Comparison of ENCODE assay signal across 8 cellular contexts in genomic region chr17:43389022-43389947, GRCh38. TPM values are rescaled to one million over a fixed set of nuclear protein-coding genes. Genes with fewer than 3 reads are reported as not detected.
DNase-seq lines count a peak whose midpoint lies in the region; ATAC-seq and TF ChIP-seq lines count a peak whose summit lies in the region.

No MANE protein-coding gene starts in this region.

- H3K4me3 ChIP-seq in DND-41 (ENCODE audit: low read depth in 1 of 2, low read length in 2 of 2): peak overlapping the region; percentile 49 to 71
- H3K4me3 ChIP-seq in mammary epithelial cell (replicated peaks in 1 of 3; ENCODE audit: insufficient read depth in 1 of 3, low read depth in 2 of 3, low read length in 3 of 3): peak overlapping the region; percentile 43 to 71 (median 58)

- H3K4me1 Mint-ChIP-seq in WTC11: peaks cover 12% of the 10 kb centered on the region

- H3K27ac ChIP-seq in DND-41 (ENCODE audit: low read length) (peak overlapping the region; percentile 91), mammary epithelial cell (ENCODE audit: insufficient read depth, low read depth, low read length) (peak overlapping the region; percentile 93)

- H3K4me1 ChIP-seq in DND-41 (ENCODE audit: insufficient read depth, low read length) (peaks cover 34% of the 10 kb centered on the region), mammary epithelial cell (ENCODE audit: insufficient read depth, low read length) (peaks cover 22% of the 10 kb centered on the region)

- CTCF ChIA-PET in WTC11 (lab: Charles Lee): interaction anchor here (0.8 to 2.4 kb wide), 10 partner anchors 9 to 104 kb away, joined by 3 to 34 read pairs (median 4); partner anchors contain the start of genes ARL4D and DHX8
- CTCF ChIA-PET in mammary epithelial cell (lab: Charles Lee; ENCODE audit: low non-redundant PET): no interaction called here

- TSS peak; percentile 50 for BruUV-seq in mammary epithelial cell (replicated peaks; lab: Mats Ljungman, UMichigan)

- no peaks in the 10 kb centered on the region for H4K20me1 ChIP-seq in DND-41 (ENCODE audit: insufficient read depth, low read length)
- no peaks in the 10 kb centered on the region for H4K20me1 ChIP-seq in mammary epithelial cell (ENCODE audit: insufficient read depth, low read length)

- H3K9ac ChIP-seq in DND-41 (ENCODE audit: low read depth, low read length) (peak overlapping the region; percentile 76), mammary epithelial cell (ENCODE audit: insufficient read depth, low read length) (peak overlapping the region; percentile 76)

- dilution Hi-C loops in mammary epithelial cell (cut with HindIII; ENCODE audit: low sequenced_read_pairs): loop anchor here (5.0 kb wide), 1 partner anchor 37 kb away; no protein-coding TSS in a partner anchor

- H2AFZ ChIP-seq in DND-41 (ENCODE audit: low read depth, low read length) (peak overlapping the region; percentile 74), mammary epithelial cell (ENCODE audit: low read depth, low read length) (peak overlapping the region; percentile 96)

- TF ChIP-seq CTCF in DND-41 (IDR thresholded peaks at IDR 0.05; ENCODE audit: borderline replicate concordance, extremely low read depth, low read length, poor library complexity, severe bottlenecking): peak; percentile 95
- TF ChIP-seq CTCF in WTC11 (IDR thresholded peaks at IDR 0.05): peak; percentile 50
- peak; percentile 85 to 98 for TF ChIP-seq CTCF in mammary epithelial cell (conservative IDR thresholded peaks at IDR 0.05 in 1 of 2, IDR thresholded peaks at IDR 0.05 in 1 of 2; ENCODE audit: extremely low read depth in 1 of 2, insufficient read depth in 1 of 2, low read depth in 1 of 2, low read length in 2 of 2)

- no peaks in the 10 kb centered on the region for H3K9me3 ChIP-seq in DND-41 (ENCODE audit: insufficient read depth, low read length, severe bottlenecking)
- H3K9me3 ChIP-seq in mammary epithelial cell (replicated peaks; ENCODE audit: insufficient read depth, low read length): no peaks in the 10 kb centered on the region

- H3K36me3 ChIP-seq in DND-41 (ENCODE audit: insufficient read depth, low read length) (no peaks in the 10 kb centered on the region), mammary epithelial cell (ENCODE audit: insufficient read depth, low read length) (no peaks in the 10 kb centered on the region)

- 5% methylated on average over 31 of the region's 35 CpGs for WGBS in mammary epithelial cell (ENCODE audit: low coverage, missing lambda C conversion rate)

- POLR2A ChIA-PET in WTC11 (lab: Charles Lee): interaction anchor here (1.2 to 1.9 kb wide), 5 partner anchors 10 to 95 kb away, joined by 5 to 43 read pairs (median 7); partner anchors contain the start of genes ARL4D and DHX8

- H3K4me2 ChIP-seq in DND-41 (ENCODE audit: insufficient read depth, low read length) (peak overlapping the region; percentile 81), mammary epithelial cell (ENCODE audit: insufficient read depth, low read depth, low read length) (peak overlapping the region; percentile 94)

- DNase-seq in DND-41: peak; percentile 82
- peak; percentile 56 for DNase-seq in NCI-H2196 (lab: John Stamatoyannopoulos, UW; ENCODE audit: unreplicated experiment)
- DNase-seq in WTC11 (ENCODE audit: low spot score): peak; percentile 73
- peak; percentile 72 for DNase-seq in mammary epithelial cell
- peak; percentile 80 for DNase-seq in iris pigment epithelial cell (ENCODE audit: low read depth)
- DNase-seq in stimulated activated CD4-positive, alpha-beta T cell treated with anti-CD3 and anti-CD28 coated beads, Interleukin-12 subunit alpha, Interleukin-12 subunit beta, amount 100 ng/mL, for 24 hours (ENCODE audit: low read depth in 2 of 2): peak; percentile 53 to 70

- peaks cover 14% of the 10 kb centered on the region; the same call in 1 of the 2 replicates for H3K79me2 ChIP-seq in DND-41 (ENCODE audit: insufficient read depth, low read length)
- no peaks in the 10 kb centered on the region for H3K79me2 ChIP-seq in mammary epithelial cell (ENCODE audit: insufficient read depth, low read length)

- H3K9me3 Mint-ChIP-seq in WTC11: no peaks in the 10 kb centered on the region

- peak overlapping the region; percentile 87 for H3K4me3 Mint-ChIP-seq in WTC11

- H3K36me3 Mint-ChIP-seq in WTC11: no peaks in the 10 kb centered on the region

- ATAC-seq in DND-41 (ENCODE audit: insufficient read depth, low read depth): peak; percentile 74
- ATAC-seq in HG02852 (IDR thresholded peaks at IDR 0.05; ENCODE audit: unreplicated experiment): peak; percentile 36
- ATAC-seq in WTC11: peak; percentile 41
- no peak for ATAC-seq in HG03159 (IDR thresholded peaks at IDR 0.05; ENCODE audit: unreplicated experiment)

- H3K27me3 ChIP-seq in DND-41 (ENCODE audit: insufficient read depth, low read length, poor library complexity) (no peaks in the 10 kb centered on the region), mammary epithelial cell (ENCODE audit: insufficient read depth, low read length) (no peaks in the 10 kb centered on the region)

- in situ Hi-C loops in mammary epithelial cell (cut with MboI; ENCODE audit: low sequenced_read_pairs in 2 of 2): loop anchor here in 1 of 2 donors (5.0 kb wide), 1 partner anchor 93 kb away; the partner anchor contains the start of gene DHX8

- peaks cover 2% of the 10 kb centered on the region; the same call in 1 of the 2 replicates for H3K27me3 Mint-ChIP-seq in WTC11 (ENCODE audit: low read depth)

- intact Hi-C loops in mammary epithelial cell (cut with micrococcal nuclease): loop anchor here (1.0 to 2.0 kb wide), 3 partner anchors 21 to 94 kb away; partner anchors contain the start of gene DHX8

- peak overlapping the region; percentile 99 for H3K27ac Mint-ChIP-seq in WTC11

TF ChIP-seq in WTC11, 78 proteins besides CTCF, POLR2A, EP300 and RAD21:
- TF ChIP-seq ZNF416 (CRISPR knock-in tag; IDR thresholded peaks at IDR 0.05): no peak

RNA-seq across cellular contexts. Expression of gene ARL4D, which starts 9.5 kb away (rescaled TPM):
- total RNA-seq in WTC11 (2021): 11.9 to 13.4 TPM (median 13.0 TPM) in 3 replicates
- 100 to 1,000 TPM in 1 of 2 donors, 10 to 100 TPM in 1; 59.1 to 112 TPM for total RNA-seq in mammary epithelial cell
- polyA plus RNA-seq in mammary epithelial cell: 43.2 TPM
- 43.4 TPM for polyA minus RNA-seq in mammary epithelial cell
